21 cellular contexts compared by ENCODE assay signal in the genomic region with DNA sequence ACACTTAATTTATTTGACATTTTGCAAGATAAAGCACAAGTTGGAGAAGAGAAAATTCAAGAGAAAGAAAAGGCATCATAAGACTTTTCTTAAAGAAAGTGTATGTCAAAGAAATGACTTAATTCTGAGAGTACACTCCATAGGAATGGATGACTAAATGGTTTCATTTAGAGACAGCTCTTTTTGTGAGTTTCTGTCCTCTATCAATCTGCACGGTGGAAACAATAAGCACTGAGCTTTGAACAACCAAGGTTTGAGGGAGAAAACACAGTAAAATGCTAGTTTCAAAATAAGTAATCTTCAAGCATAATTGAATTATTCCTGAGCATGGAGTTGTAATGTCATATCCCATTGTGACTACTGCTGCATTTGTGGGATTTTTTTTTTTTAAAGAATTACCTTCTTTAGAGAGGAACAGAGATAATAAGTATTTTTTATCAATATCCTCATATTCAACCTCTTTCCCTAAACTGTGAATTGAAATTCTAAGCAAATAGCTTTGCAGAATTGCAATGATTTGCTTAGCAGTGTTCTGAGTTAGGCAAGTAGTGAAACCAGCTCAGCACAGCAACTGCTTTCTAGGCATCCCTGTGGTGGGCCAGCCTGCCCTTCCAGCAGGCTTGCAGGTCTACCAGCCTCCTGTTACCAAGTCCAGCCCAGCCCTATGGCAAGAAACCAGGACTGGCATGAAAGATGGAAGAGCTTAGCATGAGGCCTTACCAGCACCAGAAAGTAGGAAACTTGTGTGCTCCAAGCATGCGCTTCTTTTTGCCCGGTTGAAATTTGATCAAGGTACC. TPM values are rescaled to one million over a fixed set of nuclear protein-coding genes. Genes with fewer than 3 reads are reported as not detected.
"Had no signal": no experiment of that assay in that cellular context is flagged by ENCODE, and none has a peak within 500 bp of the region (broad histone marks: within the 10 kb centered on the region; RNA-seq: fewer than 3 reads in every experiment).

No MANE protein-coding gene starts in this region.

- DNase-seq: activated CD4-positive, alpha-beta memory T cell treated with anti-CD3 and anti-CD28 coated beads, Interleukin-2, amount 10 ng/mL, durations not matched to agents 7 days and 5 days; activated CD4-positive, alpha-beta T cell treated with anti-CD3 and anti-CD28 coated beads for 1 hour; activated CD8-positive, alpha-beta memory T cell treated with anti-CD3 and anti-CD28 coated beads, Interleukin-2, amount 10 ng/mL, durations not matched to agents 7 days and 5 days; activated gamma-delta T cell; activated T-cell treated with anti-CD3 and anti-CD28 coated beads, Interleukin-2, amount 50 U/mL, for 4 hours; amygdala; body of pancreas; left cardiac atrium; mesendoderm; naive thymus-derived CD8-positive, alpha-beta T cell; posterior cingulate gyrus; retina; stimulated activated CD4-positive, alpha-beta T cell treated with anti-CD3 and anti-CD28 coated beads, Interleukin-2, amount 100 ng/mL, for 48 hours; upper lobe of right lung had no signal

- ATAC-seq: activated CD8-positive, alpha-beta memory T cell treated with anti-CD3 and anti-CD28 coated beads, Interleukin-2, amount 10 ng/mL, durations not matched to agents 7 days and 5 days; body of pancreas; naive thymus-derived CD8-positive, alpha-beta T cell; stimulated activated effector memory CD8-positive, alpha-beta T cell treated with anti-CD3 and anti-CD28 coated beads, Interleukin-12 subunit alpha, Interleukin-12 subunit beta, amount 100 ng/mL, for 72 hours; upper lobe of right lung had no signal

- H3K4me3 Mint-ChIP-seq: activated CD4-positive, alpha-beta memory T cell treated with anti-CD3 and anti-CD28 coated beads, Interleukin-2, amount 10 ng/mL, durations not matched to agents 7 days and 5 days; activated CD8-positive, alpha-beta memory T cell treated with anti-CD3 and anti-CD28 coated beads, Interleukin-2, amount 10 ng/mL, durations not matched to agents 7 days and 5 days; activated naive CD8-positive, alpha-beta T cell; activated T-cell treated with anti-CD3 and anti-CD28 coated beads, Interleukin-2, amount 50 U/mL, for 4 hours; naive thymus-derived CD8-positive, alpha-beta T cell; stimulated activated effector memory CD8-positive, alpha-beta T cell treated with anti-CD3 and anti-CD28 coated beads, Interleukin-12 subunit alpha, Interleukin-12 subunit beta, amount 100 ng/mL, for 72 hours had no signal

- H3K27ac Mint-ChIP-seq: activated CD4-positive, alpha-beta memory T cell treated with anti-CD3 and anti-CD28 coated beads, Interleukin-2, amount 10 ng/mL, durations not matched to agents 7 days and 5 days; activated CD8-positive, alpha-beta memory T cell treated with anti-CD3 and anti-CD28 coated beads, Interleukin-2, amount 10 ng/mL, durations not matched to agents 7 days and 5 days; activated naive CD8-positive, alpha-beta T cell; naive thymus-derived CD8-positive, alpha-beta T cell; stimulated activated effector memory CD8-positive, alpha-beta T cell treated with anti-CD3 and anti-CD28 coated beads, Interleukin-12 subunit alpha, Interleukin-12 subunit beta, amount 100 ng/mL, for 72 hours had no signal

- H3K27ac ChIP-seq: body of pancreas, coronary artery, foreskin keratinocyte, hepatocyte, thoracic aorta, upper lobe of right lung had no signal

- H3K9me3 ChIP-seq: body of pancreas, thoracic aorta, upper lobe of right lung had no signal

- H3K27me3 ChIP-seq: body of pancreas, foreskin keratinocyte, hepatocyte, upper lobe of right lung had no signal

- H3K4me3 ChIP-seq: body of pancreas, coronary artery, hepatocyte, thoracic aorta, upper lobe of right lung had no signal

- H3K4me1 ChIP-seq: body of pancreas, upper lobe of right lung had no signal

- H3K9me3 Mint-ChIP-seq: activated CD4-positive, alpha-beta memory T cell treated with anti-CD3 and anti-CD28 coated beads, Interleukin-2, amount 10 ng/mL, durations not matched to agents 7 days and 5 days; activated T-cell treated with anti-CD3 and anti-CD28 coated beads, Interleukin-2, amount 50 U/mL, for 4 hours; naive thymus-derived CD8-positive, alpha-beta T cell; stimulated activated effector memory CD8-positive, alpha-beta T cell treated with anti-CD3 and anti-CD28 coated beads, Interleukin-12 subunit alpha, Interleukin-12 subunit beta, amount 100 ng/mL, for 72 hours had no signal

- H3K36me3 ChIP-seq: thoracic aorta, upper lobe of right lung had no signal

- H3K36me3 Mint-ChIP-seq: activated CD8-positive, alpha-beta memory T cell treated with anti-CD3 and anti-CD28 coated beads, Interleukin-2, amount 10 ng/mL, durations not matched to agents 7 days and 5 days; activated naive CD8-positive, alpha-beta T cell; naive thymus-derived CD8-positive, alpha-beta T cell; stimulated activated effector memory CD8-positive, alpha-beta T cell treated with anti-CD3 and anti-CD28 coated beads, Interleukin-12 subunit alpha, Interleukin-12 subunit beta, amount 100 ng/mL, for 72 hours had no signal

- H2AFZ ChIP-seq: hepatocyte had no signal

- H3K4me1 Mint-ChIP-seq: activated CD4-positive, alpha-beta memory T cell treated with anti-CD3 and anti-CD28 coated beads, Interleukin-2, amount 10 ng/mL, durations not matched to agents 7 days and 5 days; activated CD8-positive, alpha-beta memory T cell treated with anti-CD3 and anti-CD28 coated beads, Interleukin-2, amount 10 ng/mL, durations not matched to agents 7 days and 5 days; naive thymus-derived CD8-positive, alpha-beta T cell; stimulated activated effector memory CD8-positive, alpha-beta T cell treated with anti-CD3 and anti-CD28 coated beads, Interleukin-12 subunit alpha, Interleukin-12 subunit beta, amount 100 ng/mL, for 72 hours had no signal

- H3K79me2 ChIP-seq: hepatocyte had no signal

- H3K27me3 Mint-ChIP-seq: activated CD4-positive, alpha-beta memory T cell treated with anti-CD3 and anti-CD28 coated beads, Interleukin-2, amount 10 ng/mL, durations not matched to agents 7 days and 5 days; activated CD8-positive, alpha-beta memory T cell treated with anti-CD3 and anti-CD28 coated beads, Interleukin-2, amount 10 ng/mL, durations not matched to agents 7 days and 5 days; activated naive CD8-positive, alpha-beta T cell had no signal

- H3K4me2 ChIP-seq: hepatocyte had no signal

RNA-seq across cellular contexts. Expression of a gene that starts 38.2 kb away (rescaled TPM):
- total RNA-seq: activated CD4-positive, alpha-beta memory T cell treated with anti-CD3 and anti-CD28 coated beads, Interleukin-2, amount 10 ng/mL, durations not matched to agents 7 days and 5 days; activated CD8-positive, alpha-beta memory T cell treated with anti-CD3 and anti-CD28 coated beads, Interleukin-2, amount 10 ng/mL, durations not matched to agents 7 days and 5 days; activated T-cell treated with anti-CD3 and anti-CD28 coated beads, Interleukin-2, amount 50 U/mL, for 4 hours; foreskin keratinocyte; left cardiac atrium; naive thymus-derived CD8-positive, alpha-beta T cell; T-helper 1 cell treated with Interleukin-12 subunit alpha and Interleukin-12 subunit beta and Interleukin-4 antibody, amounts not matched to agents 30 ng/mL and 1 ng/mL, for 36 hours; thoracic aorta had no signal
